10 cellular contexts compared by ENCODE assay signal in the genomic region with DNA sequence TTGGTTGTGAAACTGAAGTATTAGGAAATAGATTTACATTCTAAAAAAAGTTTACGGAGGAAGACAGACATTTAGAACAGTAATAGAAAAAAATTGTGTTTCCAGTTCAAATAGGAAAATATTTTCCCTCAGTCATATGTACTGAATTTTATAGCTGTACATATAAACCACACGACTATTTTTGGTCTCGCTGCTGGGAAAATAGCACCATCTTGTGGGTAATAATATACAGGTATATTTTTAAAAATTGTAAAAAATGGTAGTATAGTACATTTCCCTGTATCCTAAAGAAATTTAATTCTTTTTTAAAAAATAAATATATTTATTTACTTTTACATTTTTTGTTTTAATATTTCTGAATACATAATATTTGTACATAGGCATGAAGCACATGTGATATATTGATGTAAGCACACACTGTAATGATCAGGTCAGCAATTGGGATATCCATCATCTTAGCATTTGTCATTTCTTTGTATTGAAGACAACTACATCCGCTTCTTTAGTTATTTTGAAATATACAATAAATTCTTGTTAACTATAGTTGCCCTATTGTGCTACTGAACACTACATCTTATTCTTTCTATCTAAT.
DNase-seq lines count a peak whose midpoint lies in the region; ATAC-seq and TF ChIP-seq lines count a peak whose summit lies in the region.
"Had no signal": no experiment of that assay in that cellular context is flagged by ENCODE, and none has a peak within 500 bp of the region (broad histone marks: within the 10 kb centered on the region; RNA-seq: fewer than 3 reads in every experiment).

No MANE protein-coding gene starts in this region.

- no CpG with 5 or more reads among the region's 4 CpGs for WGBS in mesenchymal stem cell

- no peak overlapping the region for H2AFZ ChIP-seq in mesenchymal stem cell (ENCODE audit: low read depth, low read length)

- no peak overlapping the region for H4K8ac ChIP-seq in mesenchymal stem cell (ENCODE audit: low read length)

- H3K4me1 ChIP-seq in A673 (ENCODE audit: insufficient read depth, low read length, poor library complexity, severe bottlenecking) (peaks cover 25% of the 10 kb centered on the region), mesenchymal stem cell (ENCODE audit: control insufficient read depth, insufficient read depth, low read depth, low read length) (peaks cover 4% of the 10 kb centered on the region)

- H2AK5ac ChIP-seq in mesenchymal stem cell (ENCODE audit: low read length, severe bottlenecking), result no peak overlapping the region

- ATAC-seq in GM19351 (IDR thresholded peaks at IDR 0.05; ENCODE audit: unreplicated experiment) (peak; percentile 67), HG03565 (IDR thresholded peaks at IDR 0.05; ENCODE audit: unreplicated experiment) (no peak)

- H3K36me3 ChIP-seq in A673 (ENCODE audit: insufficient read depth, low read length, poor library complexity, severe bottlenecking), result no peaks in the 10 kb centered on the region
- H3K36me3 ChIP-seq in mesenchymal stem cell (ENCODE audit: control insufficient read depth in 1 of 2, insufficient read depth in 2 of 2, low read depth in 1 of 2, low read length in 2 of 2), result no peaks in the 10 kb centered on the region
- H3K36me3 ChIP-seq: thoracic aorta had no signal

- H3K79me1 ChIP-seq in mesenchymal stem cell (replicated peaks; ENCODE audit: low read length, poor library complexity, severe bottlenecking), result no peaks in the 10 kb centered on the region

- no peak overlapping the region for H2BK120ac ChIP-seq in mesenchymal stem cell (ENCODE audit: low read depth, low read length)

- intact Hi-C loops in A673 (cut with micrococcal nuclease; ENCODE audit: unreplicated experiment), result loop anchor here (1.0 to 10.0 kb wide), 5 partner anchors 91 to 574 kb away; no protein-coding TSS in a partner anchor

- H2BK12ac ChIP-seq in mesenchymal stem cell (ENCODE audit: low read length in 2 of 2), result no peak overlapping the region

- H3K9me3 ChIP-seq in A673 (ENCODE audit: low read depth, low read length, poor library complexity, severe bottlenecking) (no peaks in the 10 kb centered on the region), mesenchymal stem cell (ENCODE audit: control insufficient read depth, low read length) (no peaks in the 10 kb centered on the region)
- H3K9me3 ChIP-seq: thoracic aorta had no signal

- no peak overlapping the region for H3K9ac ChIP-seq in mesenchymal stem cell (ENCODE audit: low read length)

- H3K4me2 ChIP-seq in mesenchymal stem cell (ENCODE audit: low read length, poor library complexity, severe bottlenecking), result no peak overlapping the region

- POLR2A ChIA-PET in A673 (lab: Charles Lee; ENCODE audit: low non-redundant PET), result no interaction called here

- H3K27ac ChIP-seq in A673 (ENCODE audit: low read depth, low read length, poor library complexity, severe bottlenecking), result no peak overlapping the region
- H3K27ac ChIP-seq in mesenchymal stem cell (ENCODE audit: low read length, poor library complexity, severe bottlenecking), result no peak overlapping the region
- H3K27ac ChIP-seq: thoracic aorta had no signal

- no peaks in the 10 kb centered on the region for H3K27me3 ChIP-seq in A673 (replicated peaks; ENCODE audit: insufficient read depth, low read depth, low read length, poor library complexity)
- H3K27me3 ChIP-seq in mesenchymal stem cell (ENCODE audit: control insufficient read depth in 1 of 2, insufficient read depth in 1 of 2, low read length in 2 of 2), result no peaks in the 10 kb centered on the region

- no peak overlapping the region for H3K4ac ChIP-seq in mesenchymal stem cell (ENCODE audit: low read depth in 1 of 2, low read length in 2 of 2)

- TF ChIP-seq CTCF in A673 (conservative IDR thresholded peaks at IDR 0.05; ENCODE audit: low read depth, low read length), result peak; percentile 69; the same call in 1 of the 2 replicates

- H4K91ac ChIP-seq in mesenchymal stem cell (ENCODE audit: low read length), result no peak overlapping the region

- H3K18ac ChIP-seq in mesenchymal stem cell (ENCODE audit: low read depth in 1 of 2, low read length in 2 of 2), result no peak overlapping the region

- H2BK15ac ChIP-seq in mesenchymal stem cell (ENCODE audit: low read depth, poor library complexity, severe bottlenecking), result no peak overlapping the region

- no peak overlapping the region for H3K23ac ChIP-seq in mesenchymal stem cell (ENCODE audit: low read length in 2 of 2)

- no TSS peak for BruUV-seq in A673 (replicated peaks; lab: Mats Ljungman, UMichigan)

- H3K14ac ChIP-seq in mesenchymal stem cell (ENCODE audit: low read length in 2 of 2), result no peak overlapping the region

- no peak overlapping the region for H2BK5ac ChIP-seq in mesenchymal stem cell (ENCODE audit: low read depth, low read length, poor library complexity, severe bottlenecking)

- CTCF ChIA-PET in A673 (lab: Charles Lee), result interaction anchor here (1.2 to 1.4 kb wide), 4 partner anchors 24 to 372 kb away, joined by 5 to 8 read pairs (median 6); no protein-coding TSS in a partner anchor

- DNase-seq in A673 (ENCODE audit: low spot score) (peak; percentile 64), NCI-H774 (lab: John Stamatoyannopoulos, UW) (peak; percentile 6), fibroblast of peridontal ligament (ENCODE audit: extremely low read depth) (peak; percentile 29), mesenchymal stem cell (no peak), AG20443 (ENCODE audit: low spot score) (no peak)
- DNase-seq in activated effector memory CD4-positive, alpha-beta T cell treated with anti-CD3 and anti-CD28 coated beads, Interleukin-2, amount 50 U/mL, for 16 hours, result no peak

- no peak overlapping the region for H3K4me3 ChIP-seq in A673 (ENCODE audit: low read depth, low read length, poor library complexity, severe bottlenecking)
- no peak overlapping the region for H3K4me3 ChIP-seq in mesenchymal stem cell (ENCODE audit: insufficient read depth in 1 of 2, low read depth in 1 of 2, low read length in 2 of 2)
- H3K4me3 ChIP-seq: lung, thoracic aorta had no signal

Comparison
In these comparisons a context has a peak if more than half of its experiments do, and no peak if none do; other contexts are left out.
1. DNase-seq: peak in A673 (single experiment), NCI-H774 (single experiment) and fibroblast of peridontal ligament (single experiment); none in mesenchymal stem cell (single experiment), activated effector memory CD4-positive, alpha-beta T cell treated with anti-CD3 and anti-CD28 coated beads, Interleukin-2, amount 50 U/mL, for 16 hours (single experiment) and AG20443 (single experiment).